24 cellular contexts compared by ENCODE assay signal in genomic region chr13:100645382-100645781, GRCh38. TPM values are rescaled to one million over a fixed set of nuclear protein-coding genes. Genes with fewer than 3 reads are reported as not detected.
DNase-seq lines count a peak whose midpoint lies in the region; ATAC-seq and TF ChIP-seq lines count a peak whose summit lies in the region.
"Had no signal": no experiment of that assay in that cellular context is flagged by ENCODE, and none has a peak within 500 bp of the region (broad histone marks: within the 10 kb centered on the region; RNA-seq: fewer than 3 reads in every experiment).

No MANE protein-coding gene starts in this region.

- H3K36me3 Mint-ChIP-seq in activated naive CD4-positive, alpha-beta T cell treated with anti-CD3 and anti-CD28 coated beads, Interleukin-2, amount 10 ng/mL, durations not matched to agents 7 days and 5 days, result peaks cover 41% of the 10 kb centered on the region
- peaks cover 17% of the 10 kb centered on the region for H3K36me3 Mint-ChIP-seq in central memory CD8-positive, alpha-beta T cell (ENCODE audit: insufficient read depth)
- H3K36me3 Mint-ChIP-seq: natural killer cell had no signal

- H3K9me3 ChIP-seq in upper lobe of right lung, result no peaks in the 10 kb centered on the region
- H3K9me3 ChIP-seq in right atrium auricular region, result no peaks in the 10 kb centered on the region
- H3K9me3 ChIP-seq: A549, left lung had no signal

- intact Hi-C loops in upper lobe of right lung (cut with DNase I), result no loop called here

- H3K4me1 Mint-ChIP-seq in activated naive CD4-positive, alpha-beta T cell treated with anti-CD3 and anti-CD28 coated beads, Interleukin-2, amount 10 ng/mL, durations not matched to agents 7 days and 5 days, result no peaks in the 10 kb centered on the region
- no peaks in the 10 kb centered on the region for H3K4me1 Mint-ChIP-seq in central memory CD8-positive, alpha-beta T cell
- H3K4me1 Mint-ChIP-seq: activated B cell treated with CpG ODN at 0.5 μM for 24 hours, B cell had no signal

- H3K9me3 Mint-ChIP-seq in activated naive CD4-positive, alpha-beta T cell treated with anti-CD3 and anti-CD28 coated beads, Interleukin-2, amount 10 ng/mL, durations not matched to agents 7 days and 5 days, result no peaks in the 10 kb centered on the region
- no peaks in the 10 kb centered on the region for H3K9me3 Mint-ChIP-seq in central memory CD8-positive, alpha-beta T cell
- H3K9me3 Mint-ChIP-seq: activated B cell treated with CpG ODN at 0.5 μM for 24 hours; activated CD8-positive, alpha-beta T cell treated with anti-CD3 and anti-CD28 coated beads for 36 hours; mesothelial cell of epicardium; natural killer cell had no signal

- no peak for ATAC-seq in central memory CD8-positive, alpha-beta T cell (replicated peaks; ENCODE audit: extremely low read depth, poor library complexity, severe bottlenecking)
- peak; percentile 27 for ATAC-seq in upper lobe of right lung
- no peak for ATAC-seq in omental fat pad (ENCODE audit: low FRiP score)
- ATAC-seq in HG02798 (IDR thresholded peaks at IDR 0.05; ENCODE audit: poor library complexity, unreplicated experiment), result no peak
- ATAC-seq: A549; activated CD8-positive, alpha-beta T cell treated with anti-CD3 and anti-CD28 coated beads for 36 hours; left lung; sciatic nerve had no signal

- H3K4me1 ChIP-seq in upper lobe of right lung (no peaks in the 10 kb centered on the region), right atrium auricular region (no peaks in the 10 kb centered on the region)
- H3K4me1 ChIP-seq: A549, left lung had no signal

- H3K27ac ChIP-seq in upper lobe of right lung, result no peak overlapping the region
- no peak overlapping the region for H3K27ac ChIP-seq in right atrium auricular region
- H3K27ac ChIP-seq: A549, left lung had no signal

- TF ChIP-seq CTCF in upper lobe of right lung (IDR thresholded peaks at IDR 0.05) (no peak), omental fat pad (IDR thresholded peaks at IDR 0.05) (no peak), right atrium auricular region (IDR thresholded peaks at IDR 0.05) (no peak)

- H3K27me3 ChIP-seq in upper lobe of right lung, result no peaks in the 10 kb centered on the region
- no peaks in the 10 kb centered on the region for H3K27me3 ChIP-seq in right atrium auricular region
- H3K27me3 ChIP-seq: left lung had no signal

- peaks cover 12% of the 10 kb centered on the region for H3K36me3 ChIP-seq in upper lobe of right lung
- H3K36me3 ChIP-seq in right atrium auricular region, result no peaks in the 10 kb centered on the region

- H3K4me3 Mint-ChIP-seq in activated naive CD4-positive, alpha-beta T cell treated with anti-CD3 and anti-CD28 coated beads, Interleukin-2, amount 10 ng/mL, durations not matched to agents 7 days and 5 days, result no peak overlapping the region
- no peak overlapping the region for H3K4me3 Mint-ChIP-seq in central memory CD8-positive, alpha-beta T cell
- H3K4me3 Mint-ChIP-seq: activated B cell treated with CpG ODN at 0.5 μM for 24 hours; activated CD8-positive, alpha-beta T cell treated with anti-CD3 and anti-CD28 coated beads for 36 hours; B cell; mesothelial cell of epicardium; natural killer cell had no signal

- no peak overlapping the region for H3K4me3 ChIP-seq in upper lobe of right lung
- no peak overlapping the region for H3K4me3 ChIP-seq in right atrium auricular region
- H3K4me3 ChIP-seq: A549, left lung had no signal

- H3K27me3 Mint-ChIP-seq in activated naive CD4-positive, alpha-beta T cell treated with anti-CD3 and anti-CD28 coated beads, Interleukin-2, amount 10 ng/mL, durations not matched to agents 7 days and 5 days, result no peaks in the 10 kb centered on the region
- H3K27me3 Mint-ChIP-seq in central memory CD8-positive, alpha-beta T cell, result no peaks in the 10 kb centered on the region
- H3K27me3 Mint-ChIP-seq: activated B cell treated with CpG ODN at 0.5 μM for 24 hours; activated CD8-positive, alpha-beta T cell treated with anti-CD3 and anti-CD28 coated beads for 36 hours; B cell had no signal

- CTCF ChIA-PET in activated naive CD4-positive, alpha-beta T cell treated with anti-CD3 and anti-CD28 coated beads, Interleukin-2, amount 10 ng/mL, durations not matched to agents 7 days and 5 days (lab: Charles Lee), result interaction anchor here (1.3 kb wide), 1 partner anchor 56 kb away, joined by 3 read pairs; no protein-coding TSS in a partner anchor

- no peak for DNase-seq in activated naive CD4-positive, alpha-beta T cell treated with anti-CD3 and anti-CD28 coated beads, Interleukin-2, amount 10 ng/mL, durations not matched to agents 7 days and 5 days
- DNase-seq in activated naive CD4-positive, alpha-beta T cell (lab: John Stamatoyannopoulos, UW), result no peak
- DNase-seq in NCI-H2107 (lab: John Stamatoyannopoulos, UW) (peak; percentile 61), upper lobe of right lung (no peak), omental fat pad (ENCODE audit: low spot score) (no peak), right atrium auricular region (ENCODE audit: low spot score) (no peak)
- no peak for DNase-seq in central memory CD8-positive, alpha-beta T cell (ENCODE audit: low spot score in 2 of 2)
- DNase-seq: activated B cell treated with CpG ODN at 0.5 μM for 24 hours; activated CD8-positive, alpha-beta T cell treated with anti-CD3 and anti-CD28 coated beads for 36 hours; activated naive CD4-positive, alpha-beta T cell treated with Interleukin-2 at 50 U/mL for 16 hours; activated T-cell treated with anti-CD3 and anti-CD28 coated beads for 4 hours; amniotic stem cell; cerebellar nuclear complex; IMR-90; left lung; natural killer cell; NCI-H526 treated with DMSO at 0.1 percent for 48 hours; stimulated activated CD4-positive, alpha-beta T cell treated with anti-CD3 and anti-CD28 coated beads, Interleukin-15, amount 100 ng/mL, for 24 hours; T-helper 9 cell had no signal

- peak overlapping the region; percentile 62 for H3K27ac Mint-ChIP-seq in activated naive CD4-positive, alpha-beta T cell treated with anti-CD3 and anti-CD28 coated beads, Interleukin-2, amount 10 ng/mL, durations not matched to agents 7 days and 5 days
- H3K27ac Mint-ChIP-seq in central memory CD8-positive, alpha-beta T cell (ENCODE audit: low read depth), result peak overlapping the region; percentile 41
- H3K27ac Mint-ChIP-seq: activated B cell treated with CpG ODN at 0.5 μM for 24 hours; activated CD8-positive, alpha-beta T cell treated with anti-CD3 and anti-CD28 coated beads for 36 hours; B cell; mesothelial cell of epicardium; natural killer cell had no signal

RNA-seq across cellular contexts. Expression of gene TMTC4, which starts 29.2 kb away (rescaled TPM):
- total RNA-seq in upper lobe of right lung (17.5 TPM), omental fat pad (10 to 100 TPM in 3 of 4 donors, 1 to 10 TPM in 1; 9.2 to 16.9 (median 12.9) TPM), right atrium auricular region (1 to 10 TPM; 3.5 to 7.6 TPM)

RNA-seq across cellular contexts. Expression of gene GGACT, which starts 56.8 kb away (rescaled TPM):
- total RNA-seq in upper lobe of right lung, result 4.7 TPM
- 1 to 10 TPM; 2.6 to 4.6 (median 3.1) TPM for total RNA-seq in omental fat pad
- total RNA-seq in right atrium auricular region, result 1 to 10 TPM; 1.4 TPM
